15 cellular contexts compared by ENCODE assay signal in the genomic region with DNA sequence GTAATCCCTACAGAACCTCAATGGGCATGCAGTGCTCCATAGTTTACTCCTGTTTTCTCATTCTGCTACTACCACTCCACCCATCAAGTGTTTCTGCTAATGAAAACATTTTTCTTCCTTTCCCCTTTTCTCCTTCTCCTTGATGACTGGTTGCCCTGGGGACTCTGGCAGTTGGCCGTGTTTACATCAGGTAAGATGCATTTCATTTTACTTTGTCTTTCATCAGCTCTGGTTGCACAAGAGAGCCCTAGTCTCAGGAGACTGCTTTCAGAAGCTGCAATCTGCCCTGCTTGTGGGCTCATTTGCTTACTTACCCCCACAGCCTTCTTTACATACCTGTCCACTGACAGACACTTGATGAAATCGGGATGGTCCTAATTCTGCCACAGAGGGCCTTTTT. TPM values are rescaled to one million over a fixed set of nuclear protein-coding genes. Genes with fewer than 3 reads are reported as not detected.
DNase-seq lines count a peak whose midpoint lies in the region; ATAC-seq, FAIRE-seq and TF ChIP-seq lines count a peak whose summit lies in the region.
"Had no signal": no experiment of that assay in that cellular context is flagged by ENCODE, and none has a peak within 500 bp of the region (broad histone marks: within the 10 kb centered on the region; RNA-seq: fewer than 3 reads in every experiment).

No MANE protein-coding gene starts in this region.

- H3K27ac ChIP-seq in KMS-11, result no peak overlapping the region
- peak overlapping the region; percentile 68 for H3K27ac ChIP-seq in keratinocyte (ENCODE audit: control insufficient read depth, insufficient read depth, low read length)
- H3K27ac ChIP-seq in right atrium auricular region, result no peak overlapping the region
- H3K27ac ChIP-seq: brain microvascular endothelial cell, SK-N-MC had no signal

- H3K4me3 ChIP-seq in KMS-11 (IDR thresholded peaks at IDR 0.05; ENCODE audit: insufficient read depth, low read depth, low read length) (no peak overlapping the region), keratinocyte (ENCODE audit: control insufficient read depth in 2 of 3, extremely low read depth in 1 of 3, insufficient read depth in 2 of 3, low read depth in 1 of 3, low read length in 3 of 3) (no peak overlapping the region), right atrium auricular region (no peak overlapping the region)
- H3K4me3 ChIP-seq: MG63, SK-N-MC had no signal

- H4K20me1 ChIP-seq in KMS-11 (ENCODE audit: insufficient read depth) (no peaks in the 10 kb centered on the region), keratinocyte (ENCODE audit: control insufficient read depth, extremely low read depth, insufficient read depth, low read length) (no peaks in the 10 kb centered on the region)

- H3K9ac ChIP-seq in KMS-11 (no peak overlapping the region), keratinocyte (ENCODE audit: control insufficient read depth, extremely low read depth, insufficient read depth, low read length) (no peak overlapping the region)

- H3K4me1 ChIP-seq in KMS-11 (ENCODE audit: low read depth, poor library complexity, severe bottlenecking), result peaks cover 25% of the 10 kb centered on the region
- H3K4me1 ChIP-seq in keratinocyte (ENCODE audit: control insufficient read depth, extremely low read depth, insufficient read depth, low read length), result peaks cover 4% of the 10 kb centered on the region
- H3K4me1 ChIP-seq in right atrium auricular region, result no peaks in the 10 kb centered on the region

- CTCF ChIA-PET in activated CD4-positive, alpha-beta memory T cell treated with anti-CD3 and anti-CD28 coated beads, Interleukin-2, amount 10 ng/mL, durations not matched to agents 7 days and 5 days (lab: Charles Lee), result interaction anchor here (1.0 kb wide), 1 partner anchor 85 kb away, joined by 3 read pairs; a partner anchor contains a TSS

- H3K9me1 ChIP-seq in keratinocyte (ENCODE audit: control insufficient read depth, extremely low read depth, insufficient read depth, low read length), result peaks cover 3% of the 10 kb centered on the region

- no peak for ATAC-seq in HG02973 (IDR thresholded peaks at IDR 0.05; ENCODE audit: unreplicated experiment)
- ATAC-seq: activated CD4-positive, CD25-positive, alpha-beta regulatory T cell treated with anti-CD3 and anti-CD28 coated beads, Interleukin-2, amount 50 U/mL, for 24 hours; activated T-cell treated with anti-CD3 and anti-CD28 coated beads, Interleukin-2, amount 50 U/mL, for 4 hours had no signal

- H3K9me3 ChIP-seq in keratinocyte (ENCODE audit: control insufficient read depth, low read depth, low read length) (no peaks in the 10 kb centered on the region), right atrium auricular region (no peaks in the 10 kb centered on the region)
- H3K9me3 ChIP-seq: MG63 had no signal

- dilution Hi-C loops in keratinocyte (cut with MboI; ENCODE audit: extremely low pct_ligation_motif_present, low sequenced_read_pairs), result no loop called here

- H3K4me2 ChIP-seq in KMS-11, result peak overlapping the region; percentile 2; the same call in 1 of the 2 replicates
- no peak overlapping the region for H3K4me2 ChIP-seq in keratinocyte (ENCODE audit: control insufficient read depth, extremely low read depth, insufficient read depth, low read depth, low read length)

- H3K27ac Mint-ChIP-seq in activated CD4-positive, alpha-beta memory T cell treated with anti-CD3 and anti-CD28 coated beads, Interleukin-2, amount 10 ng/mL, durations not matched to agents 7 days and 5 days, result no peak overlapping the region
- H3K27ac Mint-ChIP-seq: stimulated activated naive CD8-positive, alpha-beta T cell treated with anti-CD3 and anti-CD28 coated beads, Interleukin-15, Interleukin-2, amounts not matched to agents 100 ng/mL and 50 ng/mL, for 24 hours had no signal

- peaks cover 2% of the 10 kb centered on the region for H3K4me1 Mint-ChIP-seq in activated CD4-positive, alpha-beta memory T cell treated with anti-CD3 and anti-CD28 coated beads, Interleukin-2, amount 10 ng/mL, durations not matched to agents 7 days and 5 days

- H3K36me3 ChIP-seq in KMS-11 (ENCODE audit: insufficient read depth) (no peaks in the 10 kb centered on the region), keratinocyte (ENCODE audit: control insufficient read depth in 2 of 2, extremely low read depth in 1 of 2, insufficient read depth in 2 of 2, low read length in 2 of 2) (peaks cover 24% of the 10 kb centered on the region in 2 experiments), right atrium auricular region (peaks cover 23% of the 10 kb centered on the region)

- no peaks in the 10 kb centered on the region for H3K27me3 ChIP-seq in KMS-11 (ENCODE audit: insufficient read depth, low read depth)
- H3K27me3 ChIP-seq in keratinocyte (ENCODE audit: control insufficient read depth, extremely low read depth, insufficient read depth, low read length), result no peaks in the 10 kb centered on the region
- H3K27me3 ChIP-seq in right atrium auricular region, result no peaks in the 10 kb centered on the region
- H3K27me3 ChIP-seq: brain microvascular endothelial cell, MG63 had no signal

- FAIRE-seq in keratinocyte (lab: Jason Lieb, UNC), result no peak

- H3K9me3 Mint-ChIP-seq in activated CD4-positive, alpha-beta memory T cell treated with anti-CD3 and anti-CD28 coated beads, Interleukin-2, amount 10 ng/mL, durations not matched to agents 7 days and 5 days, result no peaks in the 10 kb centered on the region
- H3K9me3 Mint-ChIP-seq: activated T-cell treated with anti-CD3 and anti-CD28 coated beads, Interleukin-2, amount 50 U/mL, for 4 hours; stimulated activated naive CD8-positive, alpha-beta T cell treated with anti-CD3 and anti-CD28 coated beads, Interleukin-15, Interleukin-2, amounts not matched to agents 100 ng/mL and 50 ng/mL, for 24 hours had no signal

- no peak overlapping the region for H3K4me3 Mint-ChIP-seq in activated CD4-positive, alpha-beta memory T cell treated with anti-CD3 and anti-CD28 coated beads, Interleukin-2, amount 10 ng/mL, durations not matched to agents 7 days and 5 days
- H3K4me3 Mint-ChIP-seq: activated T-cell treated with anti-CD3 and anti-CD28 coated beads, Interleukin-2, amount 50 U/mL, for 4 hours; stimulated activated naive CD8-positive, alpha-beta T cell treated with anti-CD3 and anti-CD28 coated beads, Interleukin-15, Interleukin-2, amounts not matched to agents 100 ng/mL and 50 ng/mL, for 24 hours had no signal

- peak; percentile 67 for DNase-seq in AG09319 (ENCODE audit: extremely low read depth, low read depth)
- DNase-seq in amniotic epithelial cell (ENCODE audit: low read depth), result peak; percentile 80
- DNase-seq in keratinocyte (ENCODE audit: low read depth, low spot score), result no peak
- DNase-seq in NCI-H1105 (lab: John Stamatoyannopoulos, UW), result no peak
- no peak for DNase-seq in activated CD4-positive, alpha-beta memory T cell treated with anti-CD3 and anti-CD28 coated beads, Interleukin-2, amount 10 ng/mL, durations not matched to agents 7 days and 5 days
- no peak for DNase-seq in right atrium auricular region (ENCODE audit: low spot score)
- DNase-seq: activated T-cell treated with anti-CD3 and anti-CD28 coated beads, Interleukin-2, amount 50 U/mL, for 4 hours; brain microvascular endothelial cell; C1 segment of cervical spinal cord; MG63 had no signal

- no peaks in the 10 kb centered on the region for H3K79me2 ChIP-seq in KMS-11 (ENCODE audit: insufficient read depth, low read depth)
- H3K79me2 ChIP-seq in keratinocyte (ENCODE audit: control insufficient read depth, insufficient read depth, low read length), result peaks cover 5% of the 10 kb centered on the region

- H2AFZ ChIP-seq in KMS-11 (ENCODE audit: low read depth) (no peak overlapping the region), keratinocyte (ENCODE audit: control insufficient read depth, low read length) (no peak overlapping the region)

- peaks cover 21% of the 10 kb centered on the region for H3K36me3 Mint-ChIP-seq in activated CD4-positive, alpha-beta memory T cell treated with anti-CD3 and anti-CD28 coated beads, Interleukin-2, amount 10 ng/mL, durations not matched to agents 7 days and 5 days (ENCODE audit: low read depth)

- TF ChIP-seq CTCF in AG09319 (IDR thresholded peaks at IDR 0.05; ENCODE audit: low read depth, low read length) (no peak), KMS-11 (conservative IDR thresholded peaks at IDR 0.05; ENCODE audit: low read depth, low read length) (no peak), keratinocyte (optimal IDR thresholded peaks at IDR 0.05 in 1 of 3, IDR thresholded peaks at IDR 0.05 in 1 of 3, conservative IDR thresholded peaks at IDR 0.05 in 1 of 3; ENCODE audit: extremely low read depth in 1 of 3, insufficient read depth in 2 of 3, low read length in 3 of 3) (no peak), right atrium auricular region (IDR thresholded peaks at IDR 0.05) (no peak)

- no peaks in the 10 kb centered on the region for H3K27me3 Mint-ChIP-seq in activated CD4-positive, alpha-beta memory T cell treated with anti-CD3 and anti-CD28 coated beads, Interleukin-2, amount 10 ng/mL, durations not matched to agents 7 days and 5 days
- H3K27me3 Mint-ChIP-seq: stimulated activated naive CD8-positive, alpha-beta T cell treated with anti-CD3 and anti-CD28 coated beads, Interleukin-15, Interleukin-2, amounts not matched to agents 100 ng/mL and 50 ng/mL, for 24 hours had no signal

- POLR2A ChIA-PET in activated CD4-positive, alpha-beta memory T cell treated with anti-CD3 and anti-CD28 coated beads, Interleukin-2, amount 10 ng/mL, durations not matched to agents 7 days and 5 days (lab: Charles Lee), result interaction anchor here (1.3 kb wide), 1 partner anchor 18 kb away, joined by 4 read pairs; no protein-coding TSS in a partner anchor

RNA-seq across cellular contexts. Expression of a gene that starts 19.6 kb away (rescaled TPM):
- 28.8 to 56.3 TPM (median 42.6 TPM) in 3 replicates for polyA plus RNA-seq in keratinocyte
- 118 TPM for polyA plus RNA-seq in keratinocyte (2011; ENCODE audit: low read depth)
- 49.1 and 67.7 TPM in 2 replicates for polyA plus RNA-seq in keratinocyte (2011; cell fraction: cytosol; rRNA removed)
- polyA plus RNA-seq in keratinocyte (2011; cell fraction: nucleus; rRNA removed), result 166 and 190 TPM in 2 replicates
- polyA plus RNA-seq in keratinocyte (2012; ENCODE audit: low replicate concordance), result 97.8 and 136 TPM in 2 replicates
- 62.9 to 141 TPM (median 89.5 TPM) in 3 replicates for polyA minus RNA-seq in keratinocyte
- 27.8 TPM for polyA minus RNA-seq in keratinocyte (2011; cell fraction: cytosol; rRNA and poly(A)+ RNA removed)
- polyA minus RNA-seq in keratinocyte (2011; cell fraction: nucleus; rRNA and poly(A)+ RNA removed), result 91.0 and 121 TPM in 2 replicates
- total RNA-seq in activated CD4-positive, alpha-beta memory T cell treated with anti-CD3 and anti-CD28 coated beads, Interleukin-2, amount 10 ng/mL, durations not matched to agents 7 days and 5 days, result 10 to 100 TPM; 44.0 to 46.4 TPM
- total RNA-seq in right atrium auricular region, result 1 to 10 TPM; 7.5 to 9.8 TPM

RNA-seq across cellular contexts. Expression of a gene that starts 32.5 kb away (rescaled TPM):
- 35.1 to 44.3 TPM (median 35.4 TPM) in 3 replicates for polyA plus RNA-seq in keratinocyte
- 14.5 TPM for polyA plus RNA-seq in keratinocyte (2011; ENCODE audit: low read depth)
- 28.0 and 37.6 TPM in 2 replicates for polyA plus RNA-seq in keratinocyte (2011; cell fraction: cytosol; rRNA removed)
- polyA plus RNA-seq in keratinocyte (2011; cell fraction: nucleus; rRNA removed), result 40.4 and 40.6 TPM in 2 replicates
- polyA plus RNA-seq in keratinocyte (2012; ENCODE audit: low replicate concordance), result 21.1 and 36.6 TPM in 2 replicates
- 19.9 to 33.9 TPM (median 27.0 TPM) in 3 replicates for polyA minus RNA-seq in keratinocyte
- 20.1 TPM for polyA minus RNA-seq in keratinocyte (2011; cell fraction: cytosol; rRNA and poly(A)+ RNA removed)
- polyA minus RNA-seq in keratinocyte (2011; cell fraction: nucleus; rRNA and poly(A)+ RNA removed), result 17.8 and 25.9 TPM in 2 replicates
- total RNA-seq in activated CD4-positive, alpha-beta memory T cell treated with anti-CD3 and anti-CD28 coated beads, Interleukin-2, amount 10 ng/mL, durations not matched to agents 7 days and 5 days, result 10 to 100 TPM; 21.4 to 21.7 TPM
- 10 to 100 TPM; 17.6 to 26.8 TPM for total RNA-seq in right atrium auricular region

RNA-seq across cellular contexts. Expression of a gene that starts 52.2 kb away (rescaled TPM):
- 0.37 to 0.39 TPM (median 0.38 TPM) in 3 replicates for polyA plus RNA-seq in keratinocyte
- polyA plus RNA-seq in keratinocyte (2011; ENCODE audit: low read depth), result 0.70 TPM
- polyA plus RNA-seq in keratinocyte (2011; cell fraction: cytosol; rRNA removed), result 0.11 and 0.12 TPM in 2 replicates
- polyA plus RNA-seq in keratinocyte (2011; cell fraction: nucleus; rRNA removed), result 0.34 and 0.53 TPM in 2 replicates
- 0.44 and 2.1 TPM in 2 replicates for polyA plus RNA-seq in keratinocyte (2012; ENCODE audit: low replicate concordance)
- polyA minus RNA-seq in keratinocyte, result 0.46 to 0.59 TPM in 2 of 3 replicates, not detected in the other
- not detected for polyA minus RNA-seq in keratinocyte (2011; cell fraction: cytosol; rRNA and poly(A)+ RNA removed)
- 0.21 TPM in 1 of 2 replicates, not detected in the other for polyA minus RNA-seq in keratinocyte (2011; cell fraction: nucleus; rRNA and poly(A)+ RNA removed)
- total RNA-seq in activated CD4-positive, alpha-beta memory T cell treated with anti-CD3 and anti-CD28 coated beads, Interleukin-2, amount 10 ng/mL, durations not matched to agents 7 days and 5 days, result not detected
- not detected for total RNA-seq in right atrium auricular region
- total RNA-seq: activated T-cell treated with anti-CD3 and anti-CD28 coated beads, Interleukin-2, amount 50 U/mL, for 4 hours had no signal

Comparison
In these comparisons a context has a peak if more than half of its experiments do, and no peak if none do; other contexts are left out.
1. DNase-seq: peak in AG09319 (single experiment) and amniotic epithelial cell (single experiment); none in keratinocyte (single experiment), NCI-H1105 (single experiment), activated CD4-positive, alpha-beta memory T cell treated with anti-CD3 and anti-CD28 coated beads, Interleukin-2, amount 10 ng/mL, durations not matched to agents 7 days and 5 days (single experiment) and right atrium auricular region (single experiment).
2. RNA of a gene that starts 19.6 kb away (total RNA-seq): 44.0 to 46.4 TPM in activated CD4-positive, alpha-beta memory T cell treated with anti-CD3 and anti-CD28 coated beads, Interleukin-2, amount 10 ng/mL, durations not matched to agents 7 days and 5 days; 7.5 to 9.8 TPM in right atrium auricular region; every median in the first group is over 4 times any median in the second.